9 cellular contexts compared by ENCODE assay signal in the genomic region with DNA sequence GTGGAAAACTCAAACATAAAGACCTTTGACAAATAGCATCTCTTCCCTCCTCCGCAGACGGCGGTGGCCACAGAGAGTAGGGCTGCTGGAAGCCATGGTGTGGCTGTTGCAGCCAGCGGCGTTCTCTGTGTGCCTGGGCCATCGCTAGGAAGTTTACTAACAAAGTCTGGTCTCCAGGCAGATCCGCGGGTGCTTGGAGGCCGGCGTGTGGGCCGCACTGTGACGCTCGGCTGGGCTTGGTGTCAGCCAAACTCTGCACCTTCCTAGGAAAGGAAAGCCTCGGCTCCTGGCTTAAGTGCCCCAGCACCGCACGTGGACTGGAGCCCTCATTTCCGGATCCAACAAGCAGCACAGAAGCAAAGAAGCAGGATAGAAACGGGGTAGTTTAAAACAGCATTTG.
A peak's percentile ranks its signal among the peaks of the same experiment; 100 is the strongest.
DNase-seq lines count a peak whose midpoint lies in the region; ATAC-seq lines count a peak whose summit lies in the region.
"Had no signal": no experiment of that assay in that cellular context is flagged by ENCODE, and none has a peak within 500 bp of the region (broad histone marks: within the 10 kb centered on the region; RNA-seq: fewer than 3 reads in every experiment).

No MANE protein-coding gene starts in this region.

- H3K9ac ChIP-seq in BLaER1 treated with 17β-estradiol and CSF1 and Interleukin-3, amounts not matched to agents 10 nM and 100 nM, result peak overlapping the region in 7 of 11 experiments; percentile 11 to 73 (median 43); a peak in 8 of 22 replicates
- H3K9ac ChIP-seq in muscle layer of colon (ENCODE audit: low read length), result no peak overlapping the region

- no peak overlapping the region for H3K4me3 ChIP-seq in BLaER1 treated with 17β-estradiol and CSF1 and Interleukin-3, amounts not matched to agents 10 nM and 100 nM
- peak overlapping the region in 1 of 2 donors; percentile 28 for H3K4me3 ChIP-seq in muscle layer of colon (ENCODE audit: low read depth in 1 of 2, low read length in 2 of 2)

- H3K27ac ChIP-seq in BLaER1 treated with 17β-estradiol and CSF1 and Interleukin-3, amounts not matched to agents 10 nM and 100 nM, result peak overlapping the region in 7 of 11 experiments; percentile 22 to 78 (median 56); a peak in 15 of 22 replicates
- peak overlapping the region; percentile 92 for H3K27ac ChIP-seq in KOPT-K1 (ENCODE audit: low read depth, low read length, poor library complexity, severe bottlenecking)
- peak overlapping the region; percentile 89 for H3K27ac ChIP-seq in caudate nucleus (ENCODE audit: low read depth, low read length)
- H3K27ac ChIP-seq in muscle layer of colon (ENCODE audit: low read depth, low read length), result peak overlapping the region; percentile 64
- H3K27ac ChIP-seq: epithelial cell of prostate had no signal

- peak overlapping the region; percentile 73 to 94 (median 88) for H3K4me2 ChIP-seq in BLaER1 treated with 17β-estradiol and CSF1 and Interleukin-3, amounts not matched to agents 10 nM and 100 nM

- H4K20me1 ChIP-seq in BLaER1 treated with 17β-estradiol and CSF1 and Interleukin-3, amounts not matched to agents 10 nM and 100 nM, result peaks cover 1 to 85% (median 69%) of the 10 kb centered on the region in 11 experiments; a peak in 18 of 22 replicates

- peaks cover 0 to 12% (median 0%) of the 10 kb centered on the region in 11 experiments; a peak in 5 of 22 replicates for H3K36me3 ChIP-seq in BLaER1 treated with 17β-estradiol and CSF1 and Interleukin-3, amounts not matched to agents 10 nM and 100 nM
- H3K36me3 ChIP-seq in KOPT-K1 (ENCODE audit: insufficient read depth, low read length) (peaks cover 14% of the 10 kb centered on the region), muscle layer of colon (ENCODE audit: insufficient read depth, low read length) (no peaks in the 10 kb centered on the region)

- peaks cover 0 to 6% (median 0%) of the 10 kb centered on the region in 11 experiments; a peak in 1 of 22 replicates for H3K27me3 ChIP-seq in BLaER1 treated with 17β-estradiol and CSF1 and Interleukin-3, amounts not matched to agents 10 nM and 100 nM
- no peaks in the 10 kb centered on the region for H3K27me3 ChIP-seq in muscle layer of colon (ENCODE audit: control insufficient read depth in 1 of 2, insufficient read depth in 2 of 2, low read length in 2 of 2)

- DNase-seq in caudate nucleus (lab: John Stamatoyannopoulos, UW) (peak in 3 of 61 donors; percentile 34 to 43 (median 38)), HT-29 (ENCODE audit: low spot score) (no peak)
- DNase-seq in stimulated activated CD4-positive, alpha-beta T cell treated with anti-CD3 and anti-CD28 coated beads, Interleukin-2, amount 100 ng/mL, for 48 hours, result no peak

- peaks cover 0 to 5% (median 0%) of the 10 kb centered on the region in 11 experiments; a peak in 2 of 22 replicates for H3K9me3 ChIP-seq in BLaER1 treated with 17β-estradiol and CSF1 and Interleukin-3, amounts not matched to agents 10 nM and 100 nM (replicated peaks in 1 of 11)
- no peaks in the 10 kb centered on the region for H3K9me3 ChIP-seq in KOPT-K1 (ENCODE audit: insufficient read depth, low read length, poor library complexity, severe bottlenecking)
- no peaks in the 10 kb centered on the region for H3K9me3 ChIP-seq in muscle layer of colon (ENCODE audit: low read length)

- peaks cover 79 to 93% (median 90%) of the 10 kb centered on the region in 10 experiments for H3K4me1 ChIP-seq in BLaER1 treated with 17β-estradiol and CSF1 and Interleukin-3, amounts not matched to agents 10 nM and 100 nM
- H3K4me1 ChIP-seq in muscle layer of colon (ENCODE audit: insufficient read depth, low read length), result peaks cover 16% of the 10 kb centered on the region

- ATAC-seq in GM18858 (IDR thresholded peaks at IDR 0.05; ENCODE audit: unreplicated experiment) (no peak), HG02885 (IDR thresholded peaks at IDR 0.05; ENCODE audit: poor library complexity, unreplicated experiment) (no peak)
